ENCODE assay signal across 8 cellular contexts in genomic region chr6:39347906-39348585, GRCh38. TPM values are rescaled to one million over a fixed set of nuclear protein-coding genes. Genes with fewer than 3 reads are reported as not detected.
DNase-seq lines count a peak whose midpoint lies in the region; ATAC-seq and TF ChIP-seq lines count a peak whose summit lies in the region.

No MANE protein-coding gene starts in this region.

- TF ChIP-seq CTCF in GM06990 (IDR thresholded peaks at IDR 0.05; ENCODE audit: insufficient read depth, low read length, poor library complexity, severe bottlenecking) (peak; percentile 90), OCI-LY3 (IDR thresholded peaks at IDR 0.05; ENCODE audit: low read depth, low read length) (peak; percentile 94), esophagus muscularis mucosa (IDR thresholded peaks at IDR 0.05) (peak; percentile 87 to 93 (median 90)), nephron (IDR thresholded peaks at IDR 0.05; ENCODE audit: unreplicated experiment in 3 of 3) (peak; percentile 82 to 86 (median 85))

- H3K27me3 ChIP-seq in GM06990 (replicated peaks; ENCODE audit: control insufficient read depth, insufficient read depth, low read length) (no peaks in the 10 kb centered on the region; the same call in 1 of the 2 replicates), OCI-LY3 (ENCODE audit: low read depth, low read length) (peaks cover 5% of the 10 kb centered on the region; the same call in 1 of the 2 replicates), esophagus muscularis mucosa (no peaks in the 10 kb centered on the region)

- DNase-seq in GM06990 (ENCODE audit: extremely low read depth, insufficient read length) = no peak
- peak; percentile 48 for DNase-seq in activated T-cell treated with anti-CD3 and anti-CD28 coated beads for 24 hours (ENCODE audit: low read depth)
- peak; percentile 93 for DNase-seq in esophagus muscularis mucosa (ENCODE audit: extremely low spot score)
- DNase-seq in stromal cell of bone marrow (ENCODE audit: low read depth) = peak; percentile 42

- peak; percentile 57 for ATAC-seq in HG03432 (IDR thresholded peaks at IDR 0.05; ENCODE audit: unreplicated experiment)
- ATAC-seq in HG03045 (IDR thresholded peaks at IDR 0.05; ENCODE audit: unreplicated experiment) = no peak

- H3K4me3 ChIP-seq in GM06990 (replicated peaks; ENCODE audit: low read depth, low read length) (no peak overlapping the region), OCI-LY3 (ENCODE audit: low read length) (no peak overlapping the region), esophagus muscularis mucosa (no peak overlapping the region)

- no peak for TF ChIP-seq EP300 in esophagus muscularis mucosa (IDR thresholded peaks at IDR 0.05)

- 34% methylated on average over 8 of the region's 9 CpGs for WGBS in esophagus muscularis mucosa

- H3K79me2 ChIP-seq in OCI-LY3 (ENCODE audit: low read length) = no peaks in the 10 kb centered on the region

- no peaks in the 10 kb centered on the region for H3K9me3 ChIP-seq in OCI-LY3 (ENCODE audit: insufficient read depth, low read length)
- H3K9me3 ChIP-seq in esophagus muscularis mucosa = no peaks in the 10 kb centered on the region

- peaks cover 22% of the 10 kb centered on the region for H3K4me1 Mint-ChIP-seq in nephron

- H3K4me2 ChIP-seq in OCI-LY3 (ENCODE audit: low read length) = no peak overlapping the region

- no peak overlapping the region for H3K9ac ChIP-seq in OCI-LY3 (ENCODE audit: low read length)

- H3K36me3 Mint-ChIP-seq in nephron (ENCODE audit: low read depth) = no peaks in the 10 kb centered on the region

- intact Hi-C loops in esophagus muscularis mucosa (cut with DNase I) = loop anchor here (5.0 to 10.0 kb wide), 2 partner anchors 959 to 1677 kb away; no protein-coding TSS in a partner anchor

- H3K36me3 ChIP-seq in GM06990 (ENCODE audit: control insufficient read depth, insufficient read depth, low read length) (no peaks in the 10 kb centered on the region), OCI-LY3 (replicated peaks; ENCODE audit: low read depth, low read length) (no peaks in the 10 kb centered on the region), esophagus muscularis mucosa (no peaks in the 10 kb centered on the region)

- H3K27ac ChIP-seq in OCI-LY3 (ENCODE audit: low read length) (no peak overlapping the region), esophagus muscularis mucosa (replicated peaks in 1 of 4) (no peak overlapping the region)

- H4K20me1 ChIP-seq in OCI-LY3 (ENCODE audit: insufficient read depth, low read length) = no peaks in the 10 kb centered on the region

- peak overlapping the region in 2 of 3 experiments; percentile 6 to 24 for H3K27ac Mint-ChIP-seq in nephron

- TF ChIP-seq POLR2A in esophagus muscularis mucosa (IDR thresholded peaks at IDR 0.05; ENCODE audit: low read depth) = no peak

- no peak overlapping the region for H2AFZ ChIP-seq in OCI-LY3 (ENCODE audit: low read depth, low read length)

- H3K4me1 ChIP-seq in OCI-LY3 (ENCODE audit: low read length) (peaks cover 4% of the 10 kb centered on the region), esophagus muscularis mucosa (peaks cover 0 to 3% (median 2%) of the 10 kb centered on the region in 4 donors)

- peaks cover 17% of the 10 kb centered on the region for H3K27me3 Mint-ChIP-seq in nephron (ENCODE audit: low read depth)

- H3K4me3 Mint-ChIP-seq in nephron = no peak overlapping the region

- no peaks in the 10 kb centered on the region for H3K9me3 Mint-ChIP-seq in nephron

RNA-seq across cellular contexts. Expression of gene KCNK16, which starts 25.5 kb away (rescaled TPM):
- total RNA-seq in esophagus muscularis mucosa = not detected

RNA-seq across cellular contexts. Expression of gene KCNK17, which starts 33.8 kb away (rescaled TPM):
- under 1 TPM in 1 of 4 donors, not detected in 3; 0.17 TPM for total RNA-seq in esophagus muscularis mucosa
